Comparison of ENCODE assay signal across 1 cellular context in genomic region chr3:10274601-10275000, GRCh38.
A peak's percentile ranks its signal among the peaks of the same experiment; 100 is the strongest.
TF ChIP-seq lines count a peak whose summit lies in the region.

No MANE protein-coding gene starts in this region.

TF ChIP-seq in HEK293, 187 proteins besides CTCF, POLR2A, EP300 and RAD21:
- TF ChIP-seq YY2 (tag by site-specific recombination; IDR thresholded peaks at IDR 0.05) (no peak), ZFHX2 (tag by site-specific recombination; conservative IDR thresholded peaks at IDR 0.05) (no peak), SP7 (tag by site-specific recombination; IDR thresholded peaks at IDR 0.05) (0 out of 2 replicates have a peak, but pooled peaks have one; percentile 14), ZBTB21 (tag by site-specific recombination; IDR thresholded peaks at IDR 0.05) (no peak), ZNF473 (tag by site-specific recombination; IDR thresholded peaks at IDR 0.05) (no peak), PRDM2 (tag by site-specific recombination; IDR thresholded peaks at IDR 0.05; ENCODE audit: borderline replicate concordance) (no peak), ZNF184 (tag by site-specific recombination; IDR thresholded peaks at IDR 0.05) (no peak), ZNF416 (tag by site-specific recombination; IDR thresholded peaks at IDR 0.05) (no peak), ZNF26 (tag by site-specific recombination; IDR thresholded peaks at IDR 0.05) (no peak)
